Comparison of ENCODE assay signal across 17 cellular contexts in genomic region chr10:18601321-18601720, GRCh38.
"Had no signal": no experiment of that assay in that cellular context is flagged by ENCODE, and none has a peak within 500 bp of the region (broad histone marks: within the 10 kb centered on the region; RNA-seq: fewer than 3 reads in every experiment).

No MANE protein-coding gene starts in this region.

- H3K27me3 Mint-ChIP-seq: dendritic cell treated with granulocyte-macrophage colony-stimulating factor and Interleukin-4, amounts not matched to agents 40 ng/mL and 50 ng/mL, for 4 days; effector memory CD8-positive, alpha-beta T cell; stimulated activated memory B cell treated with anti-CD40 and anti-IgM and Interleukin-4, amounts not matched to agents 10 μg/mL and 1 μg/mL and 100 μg/mL, for 72 hours had no signal

- H2AFZ ChIP-seq: hepatocyte had no signal

- H3K27ac ChIP-seq: breast epithelium, hepatocyte, pancreas, transverse colon had no signal

- H3K27me3 ChIP-seq: breast epithelium, hepatocyte, pancreas, transverse colon had no signal

- H3K4me1 ChIP-seq: breast epithelium, pancreas, transverse colon had no signal

- H3K4me1 Mint-ChIP-seq: stimulated activated memory B cell treated with anti-CD40 and anti-IgM and Interleukin-4, amounts not matched to agents 10 μg/mL and 1 μg/mL and 100 μg/mL, for 72 hours had no signal

- H3K9me3 ChIP-seq: breast epithelium, pancreas, transverse colon had no signal

- H3K9me3 Mint-ChIP-seq: dendritic cell treated with granulocyte-macrophage colony-stimulating factor and Interleukin-4, amounts not matched to agents 40 ng/mL and 50 ng/mL, for 4 days; effector memory CD8-positive, alpha-beta T cell; stimulated activated memory B cell treated with anti-CD40 and anti-IgM and Interleukin-4, amounts not matched to agents 10 μg/mL and 1 μg/mL and 100 μg/mL, for 72 hours had no signal

- H3K4me2 ChIP-seq: hepatocyte had no signal

- H3K79me2 ChIP-seq: hepatocyte had no signal

- H3K27ac Mint-ChIP-seq: dendritic cell treated with granulocyte-macrophage colony-stimulating factor and Interleukin-4, amounts not matched to agents 40 ng/mL and 50 ng/mL, for 4 days; effector memory CD8-positive, alpha-beta T cell; stimulated activated memory B cell treated with anti-CD40 and anti-IgM and Interleukin-4, amounts not matched to agents 10 μg/mL and 1 μg/mL and 100 μg/mL, for 72 hours had no signal

- H3K4me3 ChIP-seq: breast epithelium, hepatocyte, lung, pancreas, transverse colon had no signal

- H3K4me3 Mint-ChIP-seq: dendritic cell treated with granulocyte-macrophage colony-stimulating factor and Interleukin-4, amounts not matched to agents 40 ng/mL and 50 ng/mL, for 4 days; effector memory CD8-positive, alpha-beta T cell; stimulated activated memory B cell treated with anti-CD40 and anti-IgM and Interleukin-4, amounts not matched to agents 10 μg/mL and 1 μg/mL and 100 μg/mL, for 72 hours had no signal

- H3K36me3 ChIP-seq: breast epithelium, pancreas, transverse colon had no signal

- DNase-seq: activated CD4-positive, alpha-beta T cell treated with anti-CD3 and anti-CD28 coated beads, Interleukin-2, amount 50 U/mL, for 1 hour; activated naive CD4-positive, alpha-beta T cell treated with Interleukin-2 at 50 U/mL for 16 hours; anterior cingulate cortex; cerebellar nuclear complex; effector memory CD8-positive, alpha-beta T cell; erythroblast; islet precursor cell; midbrain; pancreas; T1000; transverse colon had no signal

- ATAC-seq: activated CD4-positive, CD25-positive, alpha-beta regulatory T cell treated with anti-CD3 and anti-CD28 coated beads, Interleukin-2, amount 50 U/mL, for 24 hours; effector memory CD8-positive, alpha-beta T cell; pancreas; stimulated activated memory B cell treated with anti-CD40 and anti-IgM and Interleukin-4, amounts not matched to agents 10 μg/mL and 1 μg/mL and 100 μg/mL, for 72 hours had no signal
